10 cellular contexts compared by ENCODE assay signal in the genomic region with DNA sequence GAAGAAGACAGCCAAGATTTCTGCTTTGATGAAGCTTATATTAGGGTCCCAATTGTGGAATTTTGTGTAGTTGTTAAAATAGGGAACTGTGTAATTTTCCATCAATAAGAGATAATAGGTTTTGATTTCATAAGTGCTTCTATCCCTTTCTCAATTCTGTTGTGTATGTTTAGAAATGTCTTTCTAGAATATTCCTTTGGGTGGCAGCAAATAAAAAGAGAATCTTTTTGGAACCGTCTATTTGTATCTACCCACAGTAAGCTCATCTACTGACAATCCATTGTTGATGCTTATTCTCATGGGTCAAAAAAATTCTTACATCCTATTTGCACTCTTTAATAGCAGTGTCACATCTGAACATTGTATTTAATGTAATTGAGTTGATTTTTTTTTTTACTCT.
A peak's percentile ranks its signal among the peaks of the same experiment; 100 is the strongest.
DNase-seq lines count a peak whose midpoint lies in the region; ATAC-seq, FAIRE-seq and TF ChIP-seq lines count a peak whose summit lies in the region.
"Had no signal": no experiment of that assay in that cellular context is flagged by ENCODE, and none has a peak within 500 bp of the region (broad histone marks: within the 10 kb centered on the region; RNA-seq: fewer than 3 reads in every experiment).

No MANE protein-coding gene starts in this region.

- H3K9ac ChIP-seq in IMR-90 (ENCODE audit: low read depth, low read length) = no peak overlapping the region

- dilution Hi-C loops in IMR-90 (cut with HindIII; ENCODE audit: low sequenced_read_pairs, unreplicated experiment) = no loop called here

- FAIRE-seq in TTC549 (lab: Jason Lieb, UNC) = peak; percentile 5

- H3K4me2 ChIP-seq in IMR-90 (ENCODE audit: low read depth, low read length) = no peak overlapping the region

- no peaks in the 10 kb centered on the region for H3K79me1 ChIP-seq in IMR-90 (ENCODE audit: low read depth in 1 of 2, low read length in 2 of 2)

- no peak overlapping the region for H4K91ac ChIP-seq in IMR-90 (ENCODE audit: insufficient read depth, low read depth, low read length)

- H3K14ac ChIP-seq in IMR-90 (replicated peaks; ENCODE audit: low read depth, low read length) = no peak overlapping the region

- H2BK120ac ChIP-seq in IMR-90 (ENCODE audit: low read depth, low read length) = no peak overlapping the region

- in situ Hi-C loops in IMR-90 (cut with MboI; ENCODE audit: low sequenced_read_pairs) = loop anchor here (5.0 to 10.0 kb wide), 2 partner anchors 201 to 1179 kb away; no protein-coding TSS in a partner anchor

- BruUV-seq in IMR-90 (replicated peaks; lab: Mats Ljungman, UMichigan) = no TSS peak

- WGBS in IMR-90 (ENCODE audit: extremely low coverage in 2 of 2, insufficient read length in 1 of 2), 2 experiments = no CpG with 5 or more reads among the region's 1 CpG

- H3K27ac ChIP-seq in IMR-90 (ENCODE audit: insufficient read depth, low read length) (no peak overlapping the region), ascending aorta (no peak overlapping the region)
- H3K27ac ChIP-seq: right atrium auricular region had no signal

- H3K27me3 ChIP-seq in IMR-90 (ENCODE audit: control insufficient read depth, insufficient read depth, low read length) (peaks cover 2% of the 10 kb centered on the region; the same call in 1 of the 2 replicates), ascending aorta (no peaks in the 10 kb centered on the region)
- H3K27me3 ChIP-seq: right atrium auricular region had no signal

- H4K5ac ChIP-seq in IMR-90 (ENCODE audit: low read depth, low read length) = no peak overlapping the region

- H3K9me3 ChIP-seq in IMR-90 (ENCODE audit: control insufficient read depth, insufficient read depth, low read length) (no peaks in the 10 kb centered on the region), ascending aorta (no peaks in the 10 kb centered on the region)

- TF ChIP-seq RAD21 in IMR-90 (IDR thresholded peaks at IDR 0.05; ENCODE audit: low read length) = 0 out of 2 replicates have a peak, but pooled peaks have one; percentile 32

- intact Hi-C loops in IMR-90 (cut with micrococcal nuclease) = loop anchor here (1.0 to 5.0 kb wide), 2 partner anchors 199 to 1541 kb away; no protein-coding TSS in a partner anchor
- intact Hi-C loops in ascending aorta (cut with DNase I) = loop anchor here (5.0 kb wide), 1 partner anchor 1176 kb away; no protein-coding TSS in a partner anchor

- POLR2A ChIA-PET in IMR-90 (lab: Charles Lee; ENCODE audit: unreplicated experiment) = no interaction called here

- H4K20me1 ChIP-seq in IMR-90 (ENCODE audit: insufficient read depth, low read length) = no peaks in the 10 kb centered on the region

- no peak overlapping the region for H2AK9ac ChIP-seq in IMR-90 (replicated peaks; ENCODE audit: low read depth, low read length, poor library complexity)

- H3K9me1 ChIP-seq in IMR-90 (ENCODE audit: insufficient read depth, low read length) = no peaks in the 10 kb centered on the region

- no peak overlapping the region for H2BK5ac ChIP-seq in IMR-90 (ENCODE audit: low read depth, low read length, poor library complexity, severe bottlenecking)

- CTCF ChIA-PET in IMR-90 (lab: Yijun Ruan, JAX) = interaction anchor here (0.5 to 1.8 kb wide), 9 partner anchors 8 to 1226 kb away, joined by 3 to 7 read pairs (median 4); no protein-coding TSS in a partner anchor

- DNase-seq in A172 (ENCODE audit: low spot score) (peak; percentile 25), IMR-90 (peak; percentile 10), ascending aorta (ENCODE audit: low spot score in 2 of 2) (no peak), NK-92 (lab: John Stamatoyannopoulos, UW; ENCODE audit: unreplicated experiment) (no peak)
- DNase-seq in activated CD4-positive, CD25-positive, alpha-beta regulatory T cell treated with anti-CD3 and anti-CD28 coated beads, Interleukin-2, amount 50 U/mL, for 72 hours = no peak
- DNase-seq: CD8-positive, alpha-beta memory T cell had no signal

- TF ChIP-seq CTCF in IMR-90 (conservative IDR thresholded peaks at IDR 0.05; ENCODE audit: low read depth, low read length) (peak; percentile 34), ascending aorta (IDR thresholded peaks at IDR 0.05) (no peak)

- no peaks in the 10 kb centered on the region for H3K4me1 ChIP-seq in IMR-90 (ENCODE audit: control insufficient read depth, insufficient read depth, low read length)
- no peaks in the 10 kb centered on the region for H3K4me1 ChIP-seq in ascending aorta
- H3K4me1 ChIP-seq: right atrium auricular region had no signal

- ATAC-seq in GM18870 (IDR thresholded peaks at IDR 0.05; ENCODE audit: unreplicated experiment) (peak; percentile 46), IMR-90 (ENCODE audit: low read depth) (no peak), HG03097 (IDR thresholded peaks at IDR 0.05; ENCODE audit: low FRiP score, unreplicated experiment) (no peak)

- no peak overlapping the region for H2AFZ ChIP-seq in IMR-90 (replicated peaks; ENCODE audit: low read length, poor library complexity)

- no peak overlapping the region for H2BK15ac ChIP-seq in IMR-90 (ENCODE audit: low read depth, low read length)

- no peak overlapping the region for H3K18ac ChIP-seq in IMR-90 (ENCODE audit: low read depth, low read length)

- H3K56ac ChIP-seq in IMR-90 (ENCODE audit: extremely low read depth, insufficient read depth, low read length) = no peak overlapping the region

- no peak overlapping the region for H2BK20ac ChIP-seq in IMR-90 (ENCODE audit: low read depth, low read length)

- H3K36me3 ChIP-seq in IMR-90 (ENCODE audit: control insufficient read depth, insufficient read depth, low read length) = no peaks in the 10 kb centered on the region
- H3K36me3 ChIP-seq in ascending aorta = no peaks in the 10 kb centered on the region
- H3K36me3 ChIP-seq: right atrium auricular region had no signal

- no peak overlapping the region for H2AK5ac ChIP-seq in IMR-90 (ENCODE audit: low read depth, low read length)

- no peak overlapping the region for H3K4ac ChIP-seq in IMR-90 (ENCODE audit: low read depth, low read length)

- TF ChIP-seq POLR2A in IMR-90 (IDR thresholded peaks at IDR 0.05; ENCODE audit: low read depth, low read length) = no peak

- H3K23ac ChIP-seq in IMR-90 (ENCODE audit: low read depth, low read length) = no peak overlapping the region

- H4K8ac ChIP-seq in IMR-90 (ENCODE audit: low read depth in 2 of 2, low read length in 2 of 2) = no peak overlapping the region

- H3K4me3 ChIP-seq in IMR-90 (ENCODE audit: insufficient read depth, low read depth, low read length) (no peak overlapping the region), ascending aorta (no peak overlapping the region)
- H3K4me3 ChIP-seq: right atrium auricular region had no signal

TF ChIP-seq in IMR-90, 13 proteins besides CTCF, POLR2A, EP300 and RAD21:
- TF ChIP-seq SMC3 (IDR thresholded peaks at IDR 0.05; ENCODE audit: low read depth, low read length) (peak; percentile 32; the same call in 1 of the 2 replicates), RCOR1 (IDR thresholded peaks at IDR 0.05; ENCODE audit: insufficient replicate concordance, low read length) (no peak)

Comparison
In these comparisons a context has a peak if more than half of its experiments do, and no peak if none do; other contexts are left out.
1. DNase-seq: peak in A172 (single experiment) and IMR-90 (single experiment); none in ascending aorta (0 of 2), NK-92 (single experiment) and activated CD4-positive, CD25-positive, alpha-beta regulatory T cell treated with anti-CD3 and anti-CD28 coated beads, Interleukin-2, amount 50 U/mL, for 72 hours (single experiment).